In genomic region chr7:99330314-99330961, GRCh38 we compare ENCODE assay signal across 9 cellular contexts. TPM values are rescaled to one million over a fixed set of nuclear protein-coding genes. Genes with fewer than 3 reads are reported as not detected.
A peak's percentile ranks its signal among the peaks of the same experiment; 100 is the strongest.
DNase-seq lines count a peak whose midpoint lies in the region; ATAC-seq and TF ChIP-seq lines count a peak whose summit lies in the region.
"Not testable (repeated sequence)": the region's sequence is repeated elsewhere in the genome, so short reads cannot be mapped to it uniquely, and the experiment has no call there.
"Had no signal": no experiment of that assay in that cellular context is flagged by ENCODE, and none has a peak within 500 bp of the region (broad histone marks: within the 10 kb centered on the region; RNA-seq: fewer than 3 reads in every experiment).

No MANE protein-coding gene starts in this region.

- H3K36me3 ChIP-seq in left ventricle myocardium inferior = peaks cover 27% of the 10 kb centered on the region
- peaks cover 29% of the 10 kb centered on the region for H3K36me3 ChIP-seq in upper lobe of right lung

- H3K9me3 Mint-ChIP-seq in activated CD8-positive, alpha-beta T cell treated with anti-CD3 and anti-CD28 coated beads, Interleukin-2, amount 10 ng/mL, durations not matched to agents 7 days and 5 days (ENCODE audit: insufficient read depth); neural crest cell: not testable (repeated sequence)

- H3K27me3 ChIP-seq in left ventricle myocardium inferior (ENCODE audit: low read depth); upper lobe of right lung: not testable (repeated sequence)

- not testable (repeated sequence) for H3K9me3 ChIP-seq in left ventricle myocardium inferior (replicated peaks); upper lobe of right lung

- H3K27ac ChIP-seq in left ventricle myocardium inferior (replicated peaks) = peak overlapping the region; percentile 97
- not testable (repeated sequence) for H3K27ac ChIP-seq in upper lobe of right lung

- intact Hi-C loops in left ventricle myocardium inferior (cut with micrococcal nuclease); upper lobe of right lung (cut with DNase I): not testable (repeated sequence)

- not testable (repeated sequence) for TF ChIP-seq CTCF in cardiac fibroblast (IDR thresholded peaks at IDR 0.05; ENCODE audit: low read depth, low read length); left ventricle myocardium inferior (IDR thresholded peaks at IDR 0.05; ENCODE audit: borderline replicate concordance); neural crest cell (conservative IDR thresholded peaks at IDR 0.05); upper lobe of right lung (IDR thresholded peaks at IDR 0.05)

- CTCF ChIA-PET in activated CD8-positive, alpha-beta T cell treated with anti-CD3 and anti-CD28 coated beads, Interleukin-2, amount 10 ng/mL, durations not matched to agents 7 days and 5 days (lab: Charles Lee) = interaction anchor here (1.0 to 2.7 kb wide), 3 partner anchors 14 to 42 kb away, joined by 3 to 8 read pairs (median 4); no protein-coding TSS in a partner anchor

- H3K36me3 Mint-ChIP-seq in activated CD8-positive, alpha-beta T cell treated with anti-CD3 and anti-CD28 coated beads, Interleukin-2, amount 10 ng/mL, durations not matched to agents 7 days and 5 days (ENCODE audit: low read depth) = peaks cover 41% of the 10 kb centered on the region
- H3K36me3 Mint-ChIP-seq in neural crest cell (ENCODE audit: low read depth) = not testable (repeated sequence)

- peak overlapping the region; percentile 79 for H3K27ac Mint-ChIP-seq in activated CD8-positive, alpha-beta T cell treated with anti-CD3 and anti-CD28 coated beads, Interleukin-2, amount 10 ng/mL, durations not matched to agents 7 days and 5 days
- H3K27ac Mint-ChIP-seq in neural crest cell (ENCODE audit: unreplicated experiment) = not testable (repeated sequence)

- ATAC-seq in activated CD8-positive, alpha-beta T cell treated with anti-CD3 and anti-CD28 coated beads, Interleukin-2, amount 10 ng/mL, durations not matched to agents 7 days and 5 days = not testable (repeated sequence)
- peak; percentile 44 for ATAC-seq in upper lobe of right lung

- peak overlapping the region; percentile 30 for H3K4me3 Mint-ChIP-seq in activated CD8-positive, alpha-beta T cell treated with anti-CD3 and anti-CD28 coated beads, Interleukin-2, amount 10 ng/mL, durations not matched to agents 7 days and 5 days
- peak overlapping the region; percentile 69 for H3K4me3 Mint-ChIP-seq in neural crest cell

- POLR2A ChIA-PET in activated CD8-positive, alpha-beta T cell treated with anti-CD3 and anti-CD28 coated beads, Interleukin-2, amount 10 ng/mL, durations not matched to agents 7 days and 5 days (lab: Charles Lee) = not testable (repeated sequence)

- peak overlapping the region in 1 of 2 donors; percentile 9 for H3K4me3 ChIP-seq in cardiac fibroblast (replicated peaks in 1 of 2; ENCODE audit: low read depth in 2 of 2, low read length in 2 of 2)
- peak overlapping the region; percentile 100 for H3K4me3 ChIP-seq in left ventricle myocardium inferior
- H3K4me3 ChIP-seq in upper lobe of right lung = not testable (repeated sequence)

- H3K4me1 ChIP-seq in left ventricle myocardium inferior (peaks cover 85% of the 10 kb centered on the region), upper lobe of right lung (peaks cover 36% of the 10 kb centered on the region)

- DNase-seq in EH (ENCODE audit: low read depth) (peak; percentile 85), M059J (ENCODE audit: low read depth) (peak; percentile 87), RPMI8226 (peak; percentile 80), cardiac fibroblast (ENCODE audit: low read depth in 2 of 2) (peak; percentile 87 to 91)
- DNase-seq in activated CD8-positive, alpha-beta T cell treated with anti-CD3 and anti-CD28 coated beads, Interleukin-2, amount 10 ng/mL, durations not matched to agents 7 days and 5 days; left ventricle myocardium inferior; neural crest cell (ENCODE audit: low read depth, low spot score); upper lobe of right lung: not testable (repeated sequence)

- peaks cover 43% of the 10 kb centered on the region for H3K4me1 Mint-ChIP-seq in activated CD8-positive, alpha-beta T cell treated with anti-CD3 and anti-CD28 coated beads, Interleukin-2, amount 10 ng/mL, durations not matched to agents 7 days and 5 days (ENCODE audit: low read depth)
- H3K4me1 Mint-ChIP-seq in neural crest cell = peaks cover 35% of the 10 kb centered on the region

- H3K27me3 Mint-ChIP-seq in activated CD8-positive, alpha-beta T cell treated with anti-CD3 and anti-CD28 coated beads, Interleukin-2, amount 10 ng/mL, durations not matched to agents 7 days and 5 days (ENCODE audit: low read depth); neural crest cell (ENCODE audit: low read depth): not testable (repeated sequence)

RNA-seq across cellular contexts. Expression of gene ARPC1A, which starts 4.7 kb away (rescaled TPM):
- 252 and 349 TPM in 2 replicates for total RNA-seq in M059J (2014; rRNA removed; shearing (Covaris generic))
- total RNA-seq in activated CD8-positive, alpha-beta T cell treated with anti-CD3 and anti-CD28 coated beads, Interleukin-2, amount 10 ng/mL, durations not matched to agents 7 days and 5 days = 10 to 100 TPM; 51.4 to 56.1 TPM
- total RNA-seq in left ventricle myocardium inferior = 131 TPM
- total RNA-seq in neural crest cell = 214 and 216 TPM in 2 replicates
- total RNA-seq in upper lobe of right lung = 137 TPM

RNA-seq across cellular contexts. Expression of gene ARPC1B, which starts 44.1 kb away (rescaled TPM):
- 566 and 713 TPM in 2 replicates for total RNA-seq in M059J (2014; rRNA removed; shearing (Covaris generic))
- 100 to 1,000 TPM; 408 to 412 TPM for total RNA-seq in activated CD8-positive, alpha-beta T cell treated with anti-CD3 and anti-CD28 coated beads, Interleukin-2, amount 10 ng/mL, durations not matched to agents 7 days and 5 days
- total RNA-seq in left ventricle myocardium inferior = 33.6 TPM
- 67.7 and 71.6 TPM in 2 replicates for total RNA-seq in neural crest cell
- 219 TPM for total RNA-seq in upper lobe of right lung

RNA-seq across cellular contexts. Expression of gene MYH16, which starts 57.8 kb away (rescaled TPM):
- total RNA-seq in M059J (2014; rRNA removed; shearing (Covaris generic)) = 0.05 and 0.34 TPM in 2 replicates
- total RNA-seq in activated CD8-positive, alpha-beta T cell treated with anti-CD3 and anti-CD28 coated beads, Interleukin-2, amount 10 ng/mL, durations not matched to agents 7 days and 5 days = not detected
- total RNA-seq in left ventricle myocardium inferior (not detected), neural crest cell (not detected in 2 replicates), upper lobe of right lung (not detected)
- total RNA-seq: mesenteric fat pad had no signal
